20 cellular contexts compared by ENCODE assay signal in the genomic region with DNA sequence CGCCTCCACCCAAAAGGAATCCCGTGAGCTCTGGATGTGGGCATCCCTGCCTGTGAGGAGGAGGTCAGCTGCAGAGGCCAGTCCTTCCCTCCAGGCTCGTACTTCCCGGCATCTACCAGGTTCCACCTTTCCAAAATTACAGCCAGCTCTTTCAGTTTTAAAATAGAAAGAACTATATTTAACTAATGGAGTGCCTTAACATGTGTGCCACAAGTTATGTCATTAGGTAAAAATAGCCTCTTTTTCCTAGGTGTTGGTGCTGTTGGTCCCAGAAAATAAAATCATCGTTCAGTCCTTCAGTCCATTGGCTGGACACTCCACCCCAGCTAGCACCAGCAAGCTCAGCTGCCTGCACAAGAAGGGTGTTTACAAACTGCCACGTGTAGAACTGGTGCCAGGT.
A peak's percentile ranks its signal among the peaks of the same experiment; 100 is the strongest.
DNase-seq lines count a peak whose midpoint lies in the region; ATAC-seq and TF ChIP-seq lines count a peak whose summit lies in the region.
"Had no signal": no experiment of that assay in that cellular context is flagged by ENCODE, and none has a peak within 500 bp of the region (broad histone marks: within the 10 kb centered on the region; RNA-seq: fewer than 3 reads in every experiment).

No MANE protein-coding gene starts in this region.

- peaks cover 0 to 97% (median 13%) of the 10 kb centered on the region in 9 donors for H3K36me3 ChIP-seq in heart right ventricle
- no peaks in the 10 kb centered on the region for H3K36me3 ChIP-seq in gastrocnemius medialis

- in situ Hi-C loops in gastrocnemius medialis (cut with MboI; ENCODE audit: low sequenced_read_pairs in 4 of 4): no loop called here

- TF ChIP-seq CTCF in heart right ventricle (IDR thresholded peaks at IDR 0.05) (no peak), gastrocnemius medialis (IDR thresholded peaks at IDR 0.05 in 4 of 5, conservative IDR thresholded peaks at IDR 0.05 in 1 of 5) (no peak)

- ATAC-seq in Right ventricle myocardium inferior (peak; percentile 49), heart right ventricle (peak; percentile 13 to 87 (median 74)), gastrocnemius medialis (peak; percentile 36 to 74), HG03280 (IDR thresholded peaks at IDR 0.05; ENCODE audit: unreplicated experiment) (no peak)
- ATAC-seq: GM12878, GM23338, HepG2 had no signal

- no peak for TF ChIP-seq POLR2A in gastrocnemius medialis (IDR thresholded peaks at IDR 0.05)

- no peaks in the 10 kb centered on the region for H3K9me3 ChIP-seq in heart right ventricle
- no peaks in the 10 kb centered on the region for H3K9me3 ChIP-seq in gastrocnemius medialis
- H3K9me3 ChIP-seq: SK-N-SH had no signal

- intact Hi-C loops in Right ventricle myocardium inferior (cut with DNase I) (no loop called here), cardiac septum (cut with DNase I) (no loop called here), heart right ventricle (cut with DNase I) (no loop called here), gastrocnemius medialis (cut with DNase I; ENCODE audit: low total_unique reads) (no loop called here)

- WGBS in heart right ventricle, 2 donors: 48 to 51% methylated on average over 6 of the region's 6 CpGs

- H3K27ac ChIP-seq in heart right ventricle (peak overlapping the region in 6 of 10 donors; percentile 3 to 73 (median 52)), gastrocnemius medialis (peak overlapping the region in 2 of 4 donors; percentile 28 to 31)
- H3K27ac ChIP-seq: 22Rv1 had no signal

- peak; percentile 36 for DNase-seq in DMS53 (lab: John Stamatoyannopoulos, UW)
- no peak for DNase-seq in DMS53 treated with DMSO at 0.1 percent for 48 hours (lab: John Stamatoyannopoulos, UW; ENCODE audit: unreplicated experiment)
- no peak for DNase-seq in Right ventricle myocardium inferior (ENCODE audit: missing footprints)
- DNase-seq in cardiac septum (ENCODE audit: low spot score): no peak
- no peak for DNase-seq in heart right ventricle
- DNase-seq in gastrocnemius medialis: no peak
- no peak for DNase-seq in stimulated activated CD4-positive, alpha-beta T cell treated with anti-CD3 and anti-CD28 coated beads, Interleukin-4, amount 100 ng/mL, for 1 hour
- DNase-seq: AML-193; EL; NCI-H226; NCI-H524; NK-92 treated with Interleukin-12 subunit alpha and Interleukin-12 subunit beta, amount 100 ng/mL, for 24 hours; OCI-M1; SHP77 treated with DMSO at 0.1 percent for 48 hours; SK-N-SH had no signal

- H3K4me3 ChIP-seq in heart right ventricle: no peak overlapping the region
- no peak overlapping the region for H3K4me3 ChIP-seq in gastrocnemius medialis
- H3K4me3 ChIP-seq: GM12878, GM23338 had no signal

- H3K27me3 ChIP-seq in heart right ventricle (no peaks in the 10 kb centered on the region), gastrocnemius medialis (no peaks in the 10 kb centered on the region)

- H3K4me1 ChIP-seq in heart right ventricle (peaks cover 3 to 80% (median 43%) of the 10 kb centered on the region in 9 donors), gastrocnemius medialis (peaks cover 18 to 20% of the 10 kb centered on the region in 2 donors)
